ENCODE assay signal across 3 cellular contexts in the genomic region with DNA sequence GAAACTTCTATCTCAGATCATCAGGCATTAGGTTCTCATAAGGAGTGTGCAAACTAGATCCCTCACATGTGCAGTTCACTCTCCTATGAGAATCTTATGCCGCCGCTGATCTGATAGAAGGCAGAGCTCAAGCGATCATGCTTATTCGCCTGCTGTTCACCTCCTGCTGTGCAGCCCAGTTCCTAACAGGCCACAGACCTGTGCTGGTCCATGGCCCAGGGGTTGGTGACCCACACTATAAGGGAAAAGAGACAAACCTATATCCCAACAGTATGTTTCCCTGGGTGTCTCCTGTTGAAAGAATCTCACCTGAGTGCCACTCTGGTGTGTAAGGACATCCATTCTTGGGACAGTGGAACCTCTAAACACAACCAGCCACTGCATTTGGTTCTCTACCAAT.
"Had no signal": no experiment of that assay in that cellular context is flagged by ENCODE, and none has a peak within 500 bp of the region (broad histone marks: within the 10 kb centered on the region; RNA-seq: fewer than 3 reads in every experiment).

No MANE protein-coding gene starts in this region.

- DNase-seq: GDM1, GF-D8 had no signal

- H3K4me3 ChIP-seq: GM12878 had no signal
